ENCODE assay signal across 29 cellular contexts in the genomic region with DNA sequence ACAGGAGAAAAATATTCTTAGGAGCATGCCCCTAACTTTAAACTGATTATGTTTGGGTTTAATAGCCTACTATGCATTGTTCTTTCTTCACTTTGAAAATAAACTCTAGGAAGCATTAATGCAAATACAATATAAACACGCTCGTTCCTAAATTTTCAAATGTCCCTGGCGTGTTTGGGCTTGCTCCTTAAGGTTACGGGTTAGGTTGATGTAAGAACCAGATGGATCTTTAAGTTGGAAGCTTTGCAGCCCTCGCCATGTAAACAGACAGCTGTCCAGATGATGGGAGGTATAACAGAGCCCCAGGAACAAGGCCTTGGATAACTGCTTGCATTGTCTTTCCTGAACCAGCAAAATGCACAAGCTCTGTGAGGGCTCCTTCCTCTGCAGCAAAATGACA.
"Had no signal": no experiment of that assay in that cellular context is flagged by ENCODE, and none has a peak within 500 bp of the region (broad histone marks: within the 10 kb centered on the region; RNA-seq: fewer than 3 reads in every experiment).

No MANE protein-coding gene starts in this region.

- H3K27ac ChIP-seq: colonic mucosa, dorsolateral prefrontal cortex, pancreas, prostate gland, sigmoid colon, upper lobe of left lung, vagina had no signal

- H3K4me3 ChIP-seq: colonic mucosa, dorsolateral prefrontal cortex, pancreas, prostate gland, sigmoid colon, upper lobe of left lung, vagina had no signal

- H3K27me3 ChIP-seq: colonic mucosa, pancreas, upper lobe of left lung, vagina had no signal

- H3K36me3 ChIP-seq: colonic mucosa, pancreas, prostate gland, sigmoid colon, upper lobe of left lung, vagina had no signal

- H3K4me3 Mint-ChIP-seq: activated T-cell treated with anti-CD3 and anti-CD28 coated beads, Interleukin-2, amount 50 U/mL, for 72 hours; natural killer cell treated with Interleukin-12 subunit alpha and Interleukin-12 subunit beta and Interleukin-15 and Interleukin-18, amount 100 ng/mL, for 72 hours; stimulated activated memory B cell treated with anti-CD40 and anti-IgM and Interleukin-4, amounts not matched to agents 10 μg/mL and 1 μg/mL and 100 μg/mL, for 72 hours; stimulated activated naive CD8-positive, alpha-beta T cell treated with anti-CD3 and anti-CD28 coated beads, Interleukin-15, amount 100 ng/mL, for 72 hours had no signal

- H3K9me3 ChIP-seq: colonic mucosa, pancreas, prostate gland, sigmoid colon, upper lobe of left lung, vagina had no signal

- H3K9me3 Mint-ChIP-seq: activated naive CD4-positive, alpha-beta T cell treated with anti-CD3 and anti-CD28 coated beads, Interleukin-2, amount 50 U/mL, for 72 hours; activated T-cell treated with anti-CD3 and anti-CD28 coated beads, Interleukin-2, amount 50 U/mL, for 72 hours; natural killer cell treated with Interleukin-12 subunit alpha and Interleukin-12 subunit beta and Interleukin-15 and Interleukin-18, amount 100 ng/mL, for 72 hours; stimulated activated naive CD8-positive, alpha-beta T cell treated with anti-CD3 and anti-CD28 coated beads, Interleukin-15, amount 100 ng/mL, for 72 hours had no signal

- H3K4me1 ChIP-seq: colonic mucosa, pancreas, prostate gland, upper lobe of left lung, vagina had no signal

- H3K27me3 Mint-ChIP-seq: stimulated activated memory B cell treated with anti-CD40 and anti-IgM and Interleukin-4, amounts not matched to agents 10 μg/mL and 1 μg/mL and 100 μg/mL, for 72 hours had no signal

- H3K27ac Mint-ChIP-seq: activated T-cell treated with anti-CD3 and anti-CD28 coated beads, Interleukin-2, amount 50 U/mL, for 72 hours; natural killer cell treated with Interleukin-12 subunit alpha and Interleukin-12 subunit beta and Interleukin-15 and Interleukin-18, amount 100 ng/mL, for 72 hours; stimulated activated memory B cell treated with anti-CD40 and anti-IgM and Interleukin-4, amounts not matched to agents 10 μg/mL and 1 μg/mL and 100 μg/mL, for 72 hours had no signal

- DNase-seq: activated CD4-positive, alpha-beta T cell treated with anti-CD3 and anti-CD28 coated beads for 4 hours; activated CD4-positive, alpha-beta T cell treated with anti-CD3 and anti-CD28 coated beads, Interleukin-2, amount 50 U/mL, for 4 hours; activated CD4-positive, CD25-positive, alpha-beta regulatory T cell; activated naive CD4-positive, alpha-beta T cell; activated T-cell treated with anti-CD3 and anti-CD28 coated beads for 4 hours; activated T-cell treated with anti-CD3 and anti-CD28 coated beads, Interleukin-2, amount 50 U/mL, for 72 hours; cerebellar nuclear complex; colonic mucosa; effector memory CD4-positive, alpha-beta T cell; hippocampal formation; left cardiac atrium; nucleus accumbens; retina; sigmoid colon; small intestine; stimulated activated CD4-positive, alpha-beta T cell treated with anti-CD3 and anti-CD28 coated beads, Interleukin-1b, Interleukin-23, amount 100 ng/mL, for 48 hours; stimulated activated CD4-positive, alpha-beta T cell treated with anti-CD3 and anti-CD28 coated beads, Interleukin-4, amount 100 ng/mL, for 4 hours; stimulated activated CD8-positive, alpha-beta memory T cell treated with anti-CD3 and anti-CD28 coated beads, Interleukin-4, amount 100 ng/mL, for 48 hours; stimulated activated naive CD8-positive, alpha-beta T cell treated with anti-CD3 and anti-CD28 coated beads, Interleukin-15, amount 100 ng/mL, for 72 hours; substantia nigra; T-helper 2 cell; upper lobe of left lung had no signal

- ATAC-seq: activated naive CD4-positive, alpha-beta T cell treated with anti-CD3 and anti-CD28 coated beads, Interleukin-2, amount 50 U/mL, for 72 hours; activated T-cell treated with anti-CD3 and anti-CD28 coated beads, Interleukin-2, amount 50 U/mL, for 72 hours; left cardiac atrium; natural killer cell treated with Interleukin-12 subunit alpha and Interleukin-12 subunit beta and Interleukin-15 and Interleukin-18, amount 100 ng/mL, for 72 hours; pancreas; stimulated activated memory B cell treated with anti-CD40 and anti-IgM and Interleukin-4, amounts not matched to agents 10 μg/mL and 1 μg/mL and 100 μg/mL, for 72 hours; stimulated activated naive CD8-positive, alpha-beta T cell treated with anti-CD3 and anti-CD28 coated beads, Interleukin-15, amount 100 ng/mL, for 72 hours had no signal

- H3K4me1 Mint-ChIP-seq: stimulated activated memory B cell treated with anti-CD40 and anti-IgM and Interleukin-4, amounts not matched to agents 10 μg/mL and 1 μg/mL and 100 μg/mL, for 72 hours had no signal

- H3K36me3 Mint-ChIP-seq: activated naive CD4-positive, alpha-beta T cell treated with anti-CD3 and anti-CD28 coated beads, Interleukin-2, amount 50 U/mL, for 72 hours; natural killer cell treated with Interleukin-12 subunit alpha and Interleukin-12 subunit beta and Interleukin-15 and Interleukin-18, amount 100 ng/mL, for 72 hours; stimulated activated memory B cell treated with anti-CD40 and anti-IgM and Interleukin-4, amounts not matched to agents 10 μg/mL and 1 μg/mL and 100 μg/mL, for 72 hours had no signal
